Comparison of ENCODE assay signal across 23 cellular contexts in genomic region chr4:63788271-63788670, GRCh38.
"Had no signal": no experiment of that assay in that cellular context is flagged by ENCODE, and none has a peak within 500 bp of the region (broad histone marks: within the 10 kb centered on the region; RNA-seq: fewer than 3 reads in every experiment).

No MANE protein-coding gene starts in this region.

- H3K27me3 ChIP-seq: MG63, Peyer's patch had no signal

- H3K36me3 ChIP-seq: MG63, Peyer's patch had no signal

- H2AFZ ChIP-seq: PC-9 had no signal

- H3K9ac ChIP-seq: SK-N-SH had no signal

- H3K27ac ChIP-seq: HL-60, PC-9, Peyer's patch had no signal

- DNase-seq: KBM-7, MG63, NCI-H1092, NCI-H1105 treated with DMSO at 0.1 percent for 48 hours, NCI-H1417 treated with DMSO at 0.1 percent for 48 hours, NCI-H146, NCI-H1694 treated with DMSO at 0.1 percent for 48 hours, NCI-H1930, NCI-H2081, NCI-H2107, NCI-H226, NCI-H446, NCI-H510A, NCI-H524 treated with DMSO at 0.1 percent for 48 hours, NCI-H69, NCI-H774, PC-9, Peyer's patch, RPMI8226, SHP77, SK-N-SH, SW 1271 had no signal

- H3K9me3 ChIP-seq: MG63, Peyer's patch, SK-N-SH had no signal

- H3K4me3 ChIP-seq: MG63, PC-9, Peyer's patch had no signal

- H3K4me2 ChIP-seq: PC-9, SK-N-SH had no signal

- H3K4me1 ChIP-seq: Peyer's patch had no signal

- H3K9me2 ChIP-seq: SK-N-SH had no signal
